In the genomic region with DNA sequence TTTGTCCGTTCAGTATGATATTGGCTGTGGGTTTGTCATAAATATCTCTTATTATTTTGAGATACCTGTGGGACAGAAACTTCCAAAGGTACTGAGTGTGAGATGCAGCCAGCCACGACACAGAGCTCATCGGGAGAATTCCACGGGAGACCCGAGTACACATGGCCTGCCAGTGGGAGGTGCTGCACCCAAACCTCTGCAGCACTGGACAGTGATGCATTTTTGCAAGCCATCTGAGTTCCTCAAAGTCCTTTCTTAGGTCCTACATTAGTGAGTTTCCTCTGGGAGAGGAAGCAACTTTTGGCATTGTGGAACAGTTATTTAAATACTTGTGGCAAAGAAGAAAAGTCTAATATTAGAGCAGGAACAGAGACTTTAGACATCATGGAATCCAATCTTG, we compare ENCODE assay signal across 12 cellular contexts.
DNase-seq lines count a peak whose midpoint lies in the region; ATAC-seq, FAIRE-seq and TF ChIP-seq lines count a peak whose summit lies in the region.
"Had no signal": no experiment of that assay in that cellular context is flagged by ENCODE, and none has a peak within 500 bp of the region (broad histone marks: within the 10 kb centered on the region; RNA-seq: fewer than 3 reads in every experiment).

No MANE protein-coding gene starts in this region.

- FAIRE-seq in H1 (lab: Jason Lieb, UNC), result no peak

- peaks cover 2% of the 10 kb centered on the region for H3K36me3 Mint-ChIP-seq in neural progenitor cell

- peak; percentile 39 to 57 for TF ChIP-seq RAD21 in H1 (IDR thresholded peaks at IDR 0.05 in 1 of 2, conservative IDR thresholded peaks at IDR 0.05 in 1 of 2; ENCODE audit: low read depth in 2 of 2, low read length in 2 of 2)

- POLR2A ChIA-PET in H1 (lab: Charles Lee; ENCODE audit: partially characterized antibody), result no interaction called here

- H3F3A ChIP-seq in Loucy (ENCODE audit: low read depth) (no peaks in the 10 kb centered on the region; the same call in 1 of the 2 replicates), neural progenitor cell (ENCODE audit: low read depth) (no peaks in the 10 kb centered on the region)

- no peak overlapping the region for H2AK5ac ChIP-seq in H1 (ENCODE audit: low read depth, low read length)

- H3K4ac ChIP-seq in H1 (replicated peaks; ENCODE audit: insufficient read length, low read depth, low read length), result no peak overlapping the region

- H2BK15ac ChIP-seq in H1 (ENCODE audit: low read length), result no peak overlapping the region

- H3K4me1 ChIP-seq in Loucy (ENCODE audit: insufficient read depth, low read length, poor library complexity, severe bottlenecking) (peaks cover 47% of the 10 kb centered on the region), H1 (replicated peaks in 1 of 4; ENCODE audit: control insufficient read depth in 3 of 4, insufficient read depth in 4 of 4, low read length in 3 of 4) (no peaks in the 10 kb centered on the region), neural progenitor cell (no peaks in the 10 kb centered on the region)

- H3K27ac ChIP-seq in H1 (ENCODE audit: low read depth, low read length), result no peak overlapping the region
- H3K27ac ChIP-seq in neural progenitor cell, result no peak overlapping the region

- no peak overlapping the region for H2BK12ac ChIP-seq in H1 (ENCODE audit: low read depth, low read length)

- H3K18ac ChIP-seq in H1 (ENCODE audit: extremely low read depth, low read length), result no peak overlapping the region

- H3K27me3 Mint-ChIP-seq in neural progenitor cell (ENCODE audit: insufficient read depth, low read depth), result peaks cover 2% of the 10 kb centered on the region

- H2BK20ac ChIP-seq in H1 (ENCODE audit: low read length), result no peak overlapping the region

- no peak for DNase-seq in GM12864 (ENCODE audit: low read depth)
- no peak for DNase-seq in H1 (ENCODE audit: low read depth in 1 of 2, low spot score in 2 of 2)
- no peak for DNase-seq in neural progenitor cell (ENCODE audit: low spot score)
- DNase-seq: activated CD4-positive, alpha-beta T cell treated with anti-CD3 and anti-CD28 coated beads for 1 hour; hippocampal formation; NCI-H146; stimulated activated naive CD4-positive, alpha-beta T cell had no signal

- no peaks in the 10 kb centered on the region for H3K23me2 ChIP-seq in H1 (ENCODE audit: low read depth, low read length)

- H3K79me1 ChIP-seq in H1 (ENCODE audit: low read depth, low read length), result no peaks in the 10 kb centered on the region

- WGBS in H1 (ENCODE audit: extremely low coverage in 1 of 2, insufficient coverage in 1 of 2, insufficient read length in 1 of 2, insufficient replicate concordance in 2 of 2, low coverage in 1 of 2, low lambda C conversion rate in 2 of 2, missing lambda C conversion rate in 1 of 2), 2 experiments, result 97% methylated on average over 5 of the region's 5 CpGs; no CpG with 5 or more reads in 1 of the 2 experiments

- no peak overlapping the region for H3K23ac ChIP-seq in H1 (ENCODE audit: insufficient read length)

- H3K56ac ChIP-seq in H1 (replicated peaks; ENCODE audit: insufficient read length, low read depth, low read length), result no peak overlapping the region

- H4K20me1 ChIP-seq in Loucy (ENCODE audit: insufficient read depth, low read length, poor library complexity, severe bottlenecking) (peaks cover under 1% of the 10 kb centered on the region), H1 (replicated peaks in 1 of 2; ENCODE audit: control insufficient read depth in 1 of 2, insufficient read depth in 2 of 2, low read length in 2 of 2) (no peaks in the 10 kb centered on the region), neural progenitor cell (ENCODE audit: low read depth) (no peaks in the 10 kb centered on the region)

- ATAC-seq in HG03095 (IDR thresholded peaks at IDR 0.05; ENCODE audit: unreplicated experiment) (no peak), GM19467 (IDR thresholded peaks at IDR 0.05; ENCODE audit: unreplicated experiment) (no peak), GM19023 (IDR thresholded peaks at IDR 0.05; ENCODE audit: unreplicated experiment) (no peak)
- ATAC-seq: activated naive CD4-positive, alpha-beta T cell treated with anti-CD3 and anti-CD28 coated beads, Interleukin-2, amount 50 U/mL, for 72 hours had no signal

- H3K14ac ChIP-seq in H1 (ENCODE audit: insufficient read length), result no peak overlapping the region

- no peaks in the 10 kb centered on the region for H3K9me2 ChIP-seq in Loucy (replicated peaks; ENCODE audit: low read depth, low read length)

- H4K8ac ChIP-seq in H1 (ENCODE audit: extremely low read depth, insufficient read depth, low read length), result no peak overlapping the region; the same call in 1 of the 2 replicates

- H3K4me2 ChIP-seq in Loucy (ENCODE audit: low read depth, low read length, poor library complexity, severe bottlenecking) (no peak overlapping the region), H1 (ENCODE audit: insufficient read depth in 1 of 2, low read depth in 2 of 2, low read length in 2 of 2) (no peak overlapping the region), neural progenitor cell (no peak overlapping the region)

- H2BK120ac ChIP-seq in H1 (replicated peaks; ENCODE audit: low read depth, low read length), result no peak overlapping the region

- H3K4me1 Mint-ChIP-seq in neural progenitor cell, result peaks cover 10% of the 10 kb centered on the region

- no peak overlapping the region for H3K27ac Mint-ChIP-seq in neural progenitor cell

- H3K9ac ChIP-seq in Loucy (ENCODE audit: low read depth, low read length, poor library complexity, severe bottlenecking) (no peak overlapping the region), H1 (replicated peaks in 1 of 4; ENCODE audit: extremely low read depth in 1 of 4, low read depth in 3 of 4, low read length in 3 of 4) (no peak overlapping the region), neural progenitor cell (no peak overlapping the region)

- H3K9me3 ChIP-seq in Loucy (ENCODE audit: insufficient read depth, low read depth, low read length) (peaks cover 5% of the 10 kb centered on the region; the same call in 1 of the 2 replicates), H1 (ENCODE audit: insufficient read depth in 2 of 2, low read depth in 1 of 2, low read length in 1 of 2) (no peaks in the 10 kb centered on the region), neural progenitor cell (ENCODE audit: low read depth) (no peaks in the 10 kb centered on the region)

- H3K9me3 Mint-ChIP-seq in neural progenitor cell, result peaks cover 3% of the 10 kb centered on the region

- TF ChIP-seq POLR2A in H1 (IDR thresholded peaks at IDR 0.05; ENCODE audit: control extremely low read depth in 1 of 2, low read depth in 2 of 2, low read length in 2 of 2), result no peak

- H3K4me3 ChIP-seq in GM12864 (ENCODE audit: low read depth, low read length), result no peak overlapping the region
- no peak overlapping the region for H3K4me3 ChIP-seq in Loucy (ENCODE audit: low read length, poor library complexity, severe bottlenecking)
- H3K4me3 ChIP-seq in H1 (ENCODE audit: extremely low read depth in 1 of 4, insufficient read depth in 2 of 4, low read depth in 3 of 4, low read length in 4 of 4), result no peak overlapping the region
- H3K4me3 ChIP-seq in neural progenitor cell, result no peak overlapping the region

- H3K36me3 ChIP-seq in Loucy (ENCODE audit: insufficient read depth, low read length) (peaks cover 37% of the 10 kb centered on the region), H1 (ENCODE audit: control insufficient read depth in 2 of 4, insufficient read depth in 4 of 4, low read length in 3 of 4) (no peaks in the 10 kb centered on the region), neural progenitor cell (no peaks in the 10 kb centered on the region)

- H3K27me3 ChIP-seq in Loucy (ENCODE audit: insufficient read depth, low read length, poor library complexity, severe bottlenecking) (no peaks in the 10 kb centered on the region), H1 (replicated peaks in 1 of 4; ENCODE audit: control insufficient read depth in 3 of 4, extremely low read depth in 1 of 4, insufficient read depth in 3 of 4, low read length in 3 of 4) (no peaks in the 10 kb centered on the region), neural progenitor cell (no peaks in the 10 kb centered on the region)

- no peak for TF ChIP-seq EP300 in H1 (IDR thresholded peaks at IDR 0.05; ENCODE audit: borderline replicate concordance in 1 of 2, low read depth in 2 of 2, low read length in 2 of 2)

- CTCF ChIA-PET in H1 (lab: Charles Lee; ENCODE audit: partially characterized antibody), result interaction anchor here (0.8 to 1.3 kb wide), 5 partner anchors 9 to 300 kb away, joined by 3 to 5 read pairs (median 4); no protein-coding TSS in a partner anchor

- no peak overlapping the region for H2BK5ac ChIP-seq in H1 (ENCODE audit: low read depth, low read length)

- H2AFZ ChIP-seq in Loucy (ENCODE audit: low read length), result no peak overlapping the region
- H2AFZ ChIP-seq in H1 (ENCODE audit: low read length), result no peak overlapping the region
- H2AFZ ChIP-seq in neural progenitor cell (replicated peaks), result no peak overlapping the region

- peaks cover 80% of the 10 kb centered on the region for H3K79me2 ChIP-seq in Loucy (ENCODE audit: insufficient read depth, low read length)
- no peaks in the 10 kb centered on the region for H3K79me2 ChIP-seq in H1 (ENCODE audit: control insufficient read depth in 1 of 2, insufficient read depth in 2 of 2, low read length in 2 of 2)
- no peaks in the 10 kb centered on the region for H3K79me2 ChIP-seq in neural progenitor cell (ENCODE audit: low read depth)

- H4K91ac ChIP-seq in H1 (replicated peaks; ENCODE audit: insufficient read length, low read length), result no peak overlapping the region

- TF ChIP-seq CTCF in GM12864 (IDR thresholded peaks at IDR 0.05; ENCODE audit: low read depth, low read length, missing control alignments) (peak; percentile 55), Loucy (conservative IDR thresholded peaks at IDR 0.05; ENCODE audit: low read length) (peak; percentile 49), H1 (IDR thresholded peaks at IDR 0.05; ENCODE audit: control extremely low read depth in 1 of 3, insufficient read depth in 1 of 3, low read depth in 1 of 3, low read length in 3 of 3) (peak; percentile 23 to 59 (median 44); a peak in 3 of 4 replicates), neural progenitor cell (IDR thresholded peaks at IDR 0.05) (peak; percentile 7)

- H3K4me3 Mint-ChIP-seq in neural progenitor cell, result no peak overlapping the region

- no peak overlapping the region for H4K5ac ChIP-seq in H1 (ENCODE audit: insufficient read length, low read depth, low read length)

TF ChIP-seq in H1, 55 proteins besides CTCF, POLR2A, EP300 and RAD21:
- TF ChIP-seq SP4 (IDR thresholded peaks at IDR 0.05; ENCODE audit: low read length) (no peak), PHF8 (conservative IDR thresholded peaks at IDR 0.05; ENCODE audit: low read depth, low read length) (no peak), POU5F1 (IDR thresholded peaks at IDR 0.05; ENCODE audit: low read depth, low read length) (no peak), CREB1 (IDR thresholded peaks at IDR 0.05) (no peak), TEAD4 (IDR thresholded peaks at IDR 0.05; ENCODE audit: low read depth, low read length) (0 out of 2 replicates have a peak, but pooled peaks have one; percentile 8)
- TF ChIP-seq, protein P1, sequence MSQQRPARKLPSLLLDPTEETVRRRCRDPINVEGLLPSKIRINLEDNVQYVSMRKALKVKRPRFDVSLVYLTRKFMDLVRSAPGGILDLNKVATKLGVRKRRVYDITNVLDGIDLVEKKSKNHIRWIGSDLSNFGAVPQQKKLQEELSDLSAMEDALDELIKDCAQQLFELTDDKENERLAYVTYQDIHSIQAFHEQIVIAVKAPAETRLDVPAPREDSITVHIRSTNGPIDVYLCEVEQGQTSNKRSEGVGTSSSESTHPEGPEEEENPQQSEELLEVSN (IDR thresholded peaks at IDR 0.05), result no peak
